In genomic region chr1:184695023-184695422, GRCh38 we compare ENCODE assay signal across 15 cellular contexts. TPM values are rescaled to one million over a fixed set of nuclear protein-coding genes. Genes with fewer than 3 reads are reported as not detected.
DNase-seq lines count a peak whose midpoint lies in the region; ATAC-seq, FAIRE-seq and TF ChIP-seq lines count a peak whose summit lies in the region.
"Had no signal": no experiment of that assay in that cellular context is flagged by ENCODE, and none has a peak within 500 bp of the region (broad histone marks: within the 10 kb centered on the region; RNA-seq: fewer than 3 reads in every experiment).

No MANE protein-coding gene starts in this region.

- H3K79me2 ChIP-seq in MM.1S (ENCODE audit: low read length) = peaks cover 11% of the 10 kb centered on the region; the same call in 1 of the 2 replicates

- H3K4me1 ChIP-seq in MM.1S (ENCODE audit: low read length) (0 out of 2 replicates have a peak, but pooled peaks cover 6% of the 10 kb centered on the region), kidney (ENCODE audit: control insufficient read depth in 1 of 2, insufficient read depth in 1 of 2, low read depth in 1 of 2, low read length in 2 of 2) (no peaks in the 10 kb centered on the region)

- H3K4me1 Mint-ChIP-seq in activated naive CD8-positive, alpha-beta T cell treated with anti-CD3 and anti-CD28 coated beads, Interleukin-2, amount 50 U/mL, for 24 hours = peaks cover 5% of the 10 kb centered on the region
- H3K4me1 Mint-ChIP-seq in activated naive CD8-positive, alpha-beta T cell treated with anti-CD3 and anti-CD28 coated beads for 36 hours = peaks cover 9% of the 10 kb centered on the region

- H3K9me3 ChIP-seq in MM.1S (replicated peaks; ENCODE audit: insufficient read depth, low read length) = no peaks in the 10 kb centered on the region
- H3K9me3 ChIP-seq in kidney (ENCODE audit: control insufficient read depth in 1 of 2, low read length in 2 of 2) = no peaks in the 10 kb centered on the region
- H3K9me3 ChIP-seq: BLaER1 treated with 17β-estradiol and CSF1 and Interleukin-3, amounts not matched to agents 10 nM and 100 nM; MG63 had no signal

- no peaks in the 10 kb centered on the region for H3K9me2 ChIP-seq in MM.1S (replicated peaks; ENCODE audit: insufficient read depth, low read length)

- ATAC-seq in activated naive CD8-positive, alpha-beta T cell treated with anti-CD3 and anti-CD28 coated beads, Interleukin-2, amount 50 U/mL, for 24 hours = peak; percentile 43

- TF ChIP-seq CTCF in MM.1S (IDR thresholded peaks at IDR 0.05; ENCODE audit: low read length) (no peak), fibroblast of the aortic adventitia (IDR thresholded peaks at IDR 0.05; ENCODE audit: insufficient read depth, low read length) (no peak), kidney (IDR thresholded peaks at IDR 0.05; ENCODE audit: borderline replicate concordance, extremely low read depth, insufficient read depth) (no peak)

- H3K27ac ChIP-seq in MM.1S (ENCODE audit: low read length) (no peak overlapping the region), kidney (ENCODE audit: low read depth in 2 of 2, low read length in 2 of 2) (no peak overlapping the region)
- H3K27ac ChIP-seq: BLaER1 treated with 17β-estradiol and CSF1 and Interleukin-3, amounts not matched to agents 10 nM and 100 nM had no signal

- H3K4me3 ChIP-seq in MM.1S (ENCODE audit: low read length) = no peak overlapping the region
- no peak overlapping the region for H3K4me3 ChIP-seq in fibroblast of the aortic adventitia (ENCODE audit: low read depth, low read length)
- H3K4me3 ChIP-seq in kidney (ENCODE audit: low read length in 2 of 2) = no peak overlapping the region
- H3K4me3 ChIP-seq: BLaER1 treated with 17β-estradiol and CSF1 and Interleukin-3, amounts not matched to agents 10 nM and 100 nM; MG63 had no signal

- H3K4me3 Mint-ChIP-seq in activated naive CD8-positive, alpha-beta T cell treated with anti-CD3 and anti-CD28 coated beads, Interleukin-2, amount 50 U/mL, for 24 hours = no peak overlapping the region
- no peak overlapping the region for H3K4me3 Mint-ChIP-seq in activated naive CD8-positive, alpha-beta T cell treated with anti-CD3 and anti-CD28 coated beads for 36 hours

- DNase-seq in activated naive CD8-positive, alpha-beta T cell treated with anti-CD3 and anti-CD28 coated beads, Interleukin-2, amount 50 U/mL, for 24 hours = no peak
- no peak for DNase-seq in activated naive CD8-positive, alpha-beta T cell treated with anti-CD3 and anti-CD28 coated beads for 36 hours
- DNase-seq in MM.1S (peak; percentile 27), fibroblast of the aortic adventitia (ENCODE audit: low read depth) (peak; percentile 11), GM19238 (ENCODE audit: insufficient read length, low spot score) (no peak), GM03348 (ENCODE audit: low spot score) (no peak), kidney (no peak), NK-92 (lab: John Stamatoyannopoulos, UW; ENCODE audit: unreplicated experiment) (no peak)
- DNase-seq: MG63, NCI-H1105, NCI-H1694 treated with DMSO at 0.1 percent for 48 hours, NCI-H446, NCI-H748 treated with DMSO at 0.1 percent for 48 hours had no signal

- H2AFZ ChIP-seq in MM.1S (ENCODE audit: low read length) = no peak overlapping the region

- peaks cover 25% of the 10 kb centered on the region for H3K36me3 Mint-ChIP-seq in activated naive CD8-positive, alpha-beta T cell treated with anti-CD3 and anti-CD28 coated beads, Interleukin-2, amount 50 U/mL, for 24 hours (ENCODE audit: low read depth)
- H3K36me3 Mint-ChIP-seq in activated naive CD8-positive, alpha-beta T cell treated with anti-CD3 and anti-CD28 coated beads for 36 hours = peaks cover 23% of the 10 kb centered on the region

- H3K4me2 ChIP-seq in MM.1S (ENCODE audit: low read depth, low read length) = no peak overlapping the region
- H3K4me2 ChIP-seq: KMS-11 had no signal

- intact Hi-C loops in kidney (cut with DNase I) = no loop called here

- H3K27ac Mint-ChIP-seq in activated naive CD8-positive, alpha-beta T cell treated with anti-CD3 and anti-CD28 coated beads, Interleukin-2, amount 50 U/mL, for 24 hours = no peak overlapping the region
- H3K27ac Mint-ChIP-seq in activated naive CD8-positive, alpha-beta T cell treated with anti-CD3 and anti-CD28 coated beads for 36 hours = no peak overlapping the region

- no peaks in the 10 kb centered on the region for H4K20me1 ChIP-seq in MM.1S (ENCODE audit: insufficient read depth, low read length)

- H3K27me3 Mint-ChIP-seq in activated naive CD8-positive, alpha-beta T cell treated with anti-CD3 and anti-CD28 coated beads, Interleukin-2, amount 50 U/mL, for 24 hours = no peaks in the 10 kb centered on the region
- no peaks in the 10 kb centered on the region for H3K27me3 Mint-ChIP-seq in activated naive CD8-positive, alpha-beta T cell treated with anti-CD3 and anti-CD28 coated beads for 36 hours

- H3K27me3 ChIP-seq in MM.1S (replicated peaks; ENCODE audit: insufficient read depth, low read length) = no peaks in the 10 kb centered on the region
- H3K27me3 ChIP-seq: BLaER1 treated with 17β-estradiol and CSF1 and Interleukin-3, amounts not matched to agents 10 nM and 100 nM; MG63 had no signal

- no peak overlapping the region for H3K9ac ChIP-seq in MM.1S (ENCODE audit: low read length)
- no peak overlapping the region for H3K9ac ChIP-seq in kidney (ENCODE audit: low read length in 2 of 2)
- H3K9ac ChIP-seq: KMS-11 had no signal

- 0 out of 2 replicates have a peak, but pooled peaks cover 15% of the 10 kb centered on the region for H3F3A ChIP-seq in MM.1S (ENCODE audit: insufficient read depth, low read length)

- H3K9me3 Mint-ChIP-seq in activated naive CD8-positive, alpha-beta T cell treated with anti-CD3 and anti-CD28 coated beads, Interleukin-2, amount 50 U/mL, for 24 hours = no peaks in the 10 kb centered on the region
- H3K9me3 Mint-ChIP-seq in activated naive CD8-positive, alpha-beta T cell treated with anti-CD3 and anti-CD28 coated beads for 36 hours = no peaks in the 10 kb centered on the region

- FAIRE-seq in kidney (lab: Jason Lieb, UNC) = no peak

- H3K36me3 ChIP-seq in MM.1S (replicated peaks; ENCODE audit: insufficient read depth, low read length) = peaks cover 9% of the 10 kb centered on the region; the same call in 1 of the 2 replicates
- peaks cover 7 to 8% of the 10 kb centered on the region in 2 donors for H3K36me3 ChIP-seq in kidney (ENCODE audit: control insufficient read depth in 1 of 2, insufficient read depth in 2 of 2, low read length in 2 of 2)

RNA-seq across cellular contexts. Expression of gene EDEM3, which starts 59.6 kb away (rescaled TPM):
- total RNA-seq in activated naive CD8-positive, alpha-beta T cell treated with anti-CD3 and anti-CD28 coated beads for 36 hours = 10 to 100 TPM; 11.5 to 12.4 TPM
- total RNA-seq in fibroblast of the aortic adventitia (ENCODE audit: low replicate concordance) (47.0 and 85.9 TPM in 2 replicates), kidney (31.7 TPM)
- 9.1 TPM for polyA plus RNA-seq in kidney (ENCODE audit: insufficient read depth, low read depth, low replicate concordance)

Comparison
In these comparisons a context has a peak if more than half of its experiments do, and no peak if none do; other contexts are left out.
1. DNase-seq: peak in MM.1S (single experiment) and fibroblast of the aortic adventitia (single experiment); none in activated naive CD8-positive, alpha-beta T cell treated with anti-CD3 and anti-CD28 coated beads, Interleukin-2, amount 50 U/mL, for 24 hours (single experiment), activated naive CD8-positive, alpha-beta T cell treated with anti-CD3 and anti-CD28 coated beads for 36 hours (single experiment), GM19238 (single experiment), GM03348 (single experiment), kidney (single experiment) and NK-92 (single experiment).